15 cellular contexts compared by ENCODE assay signal in the genomic region with DNA sequence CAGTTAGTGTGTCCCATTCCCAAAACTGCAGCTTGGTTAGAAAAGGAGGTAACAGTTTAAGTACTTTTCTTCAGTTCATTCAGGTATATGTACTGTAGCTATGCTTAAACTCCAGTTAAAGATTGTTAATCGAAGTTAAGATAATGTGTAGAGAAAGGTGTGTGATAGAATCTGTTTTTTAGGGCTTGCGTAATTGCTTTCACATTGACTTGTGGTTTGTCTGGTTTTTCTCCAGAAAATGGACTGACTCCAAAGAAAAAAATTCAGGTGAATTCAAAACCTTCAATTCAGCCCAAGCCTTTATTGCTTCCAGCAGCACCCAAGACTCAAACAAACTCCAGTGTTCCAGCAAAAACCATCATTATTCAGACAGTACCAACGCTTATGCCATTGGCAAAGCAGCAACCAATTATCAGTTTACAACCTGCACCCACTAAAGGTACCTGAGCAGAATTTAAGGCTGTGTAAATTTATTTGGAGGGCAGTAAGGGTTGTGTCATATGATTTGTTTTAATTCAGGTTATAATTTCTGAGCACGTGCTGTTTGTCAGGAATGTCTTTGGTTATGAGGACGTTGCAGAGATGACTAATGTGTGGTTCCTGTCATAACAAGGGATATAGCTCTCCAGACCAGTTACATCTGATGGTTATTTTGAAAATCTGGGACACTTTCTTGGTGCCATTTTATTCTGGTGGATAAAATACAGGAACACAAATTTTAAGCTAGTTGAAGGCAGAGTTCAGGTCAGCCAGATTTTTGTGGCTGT. TPM values are rescaled to one million over a fixed set of nuclear protein-coding genes. Genes with fewer than 3 reads are reported as not detected.
DNase-seq lines count a peak whose midpoint lies in the region; ATAC-seq, FAIRE-seq and TF ChIP-seq lines count a peak whose summit lies in the region.
"Had no signal": no experiment of that assay in that cellular context is flagged by ENCODE, and none has a peak within 500 bp of the region (broad histone marks: within the 10 kb centered on the region; RNA-seq: fewer than 3 reads in every experiment).

No MANE protein-coding gene starts in this region.

- no peaks in the 10 kb centered on the region for H4K20me1 ChIP-seq in KMS-11 (ENCODE audit: insufficient read depth)

- POLR2A ChIA-PET in naive thymus-derived CD4-positive, alpha-beta T cell (lab: Charles Lee) = no interaction called here

- H3K27ac ChIP-seq in KMS-11 = peak overlapping the region; percentile 10; the same call in 1 of the 2 replicates
- H3K27ac ChIP-seq in naive thymus-derived CD4-positive, alpha-beta T cell (ENCODE audit: low read depth, low read length) = no peak overlapping the region

- H3K4me1 ChIP-seq in KMS-11 (ENCODE audit: low read depth, poor library complexity, severe bottlenecking) = peaks cover 56% of the 10 kb centered on the region
- no peaks in the 10 kb centered on the region for H3K4me1 ChIP-seq in naive thymus-derived CD4-positive, alpha-beta T cell (ENCODE audit: control insufficient read depth in 2 of 2, insufficient read depth in 2 of 2, low read length in 2 of 2)
- H3K4me1 ChIP-seq: BE2C, transverse colon had no signal

- CTCF ChIA-PET in naive thymus-derived CD4-positive, alpha-beta T cell (lab: Charles Lee) = interaction anchor here (0.6 to 4.1 kb wide), 22 partner anchors 8 to 252 kb away, joined by 3 to 136 read pairs (median 4); a partner anchor contains a TSS

- peaks cover 0 to 26% (median 9%) of the 10 kb centered on the region in 7 donors for H3K4me1 Mint-ChIP-seq in naive thymus-derived CD4-positive, alpha-beta T cell

- H3K9me3 Mint-ChIP-seq in naive thymus-derived CD4-positive, alpha-beta T cell = no peaks in the 10 kb centered on the region
- H3K9me3 Mint-ChIP-seq: activated T-helper 1 cell treated with anti-CD3 and anti-CD28 coated beads, Interleukin-12 subunit alpha, Interleukin-12 subunit beta, Interleukin-2, Interleukin-4 antibody, amounts not matched to agents 30 ng/mL and 10 ng/mL and 1 ng/mL, durations not matched to agents 14 hours and 24 hours and 36 hours; stimulated activated naive B cell treated with anti-CD40 and anti-IgM and Interleukin-4, amounts not matched to agents 10 μg/mL and 1 μg/mL and 100 μg/mL, for 72 hours had no signal

- no peak for ATAC-seq in naive thymus-derived CD4-positive, alpha-beta T cell

- H3K4me3 ChIP-seq in KMS-11 (IDR thresholded peaks at IDR 0.05; ENCODE audit: insufficient read depth, low read depth, low read length) (no peak overlapping the region), cardiac fibroblast (replicated peaks in 1 of 2; ENCODE audit: low read depth in 2 of 2, low read length in 2 of 2) (no peak overlapping the region)
- H3K4me3 ChIP-seq in naive thymus-derived CD4-positive, alpha-beta T cell (ENCODE audit: low read length) = no peak overlapping the region
- H3K4me3 ChIP-seq: transverse colon had no signal

- no peak overlapping the region for H3K9ac ChIP-seq in KMS-11

- peak overlapping the region; percentile 8; the same call in 1 of the 2 replicates for H3K4me2 ChIP-seq in KMS-11

- peaks cover 15 to 53% (median 25%) of the 10 kb centered on the region in 5 donors for H3K36me3 Mint-ChIP-seq in naive thymus-derived CD4-positive, alpha-beta T cell

- no peaks in the 10 kb centered on the region for H3K9me3 ChIP-seq in naive thymus-derived CD4-positive, alpha-beta T cell (ENCODE audit: control insufficient read depth in 2 of 3, low read length in 3 of 3)
- H3K9me3 ChIP-seq: BE2C, transverse colon had no signal

- in situ Hi-C loops in G401 (cut with HindIII; ENCODE audit: low sequenced_read_pairs) = no loop called here

- no peaks in the 10 kb centered on the region for H3K79me2 ChIP-seq in KMS-11 (ENCODE audit: insufficient read depth, low read depth)

- no peak overlapping the region for H3K4me3 Mint-ChIP-seq in naive thymus-derived CD4-positive, alpha-beta T cell
- H3K4me3 Mint-ChIP-seq: activated T-helper 1 cell treated with anti-CD3 and anti-CD28 coated beads, Interleukin-12 subunit alpha, Interleukin-12 subunit beta, Interleukin-2, Interleukin-4 antibody, amounts not matched to agents 30 ng/mL and 10 ng/mL and 1 ng/mL, durations not matched to agents 14 hours and 24 hours and 36 hours; stimulated activated naive B cell treated with anti-CD40 and anti-IgM and Interleukin-4, amounts not matched to agents 10 μg/mL and 1 μg/mL and 100 μg/mL, for 72 hours had no signal

- intact Hi-C loops in naive thymus-derived CD4-positive, alpha-beta T cell (cut with micrococcal nuclease) = loop anchor here (1.0 to 10.0 kb wide), 6 partner anchors 73 to 600 kb away; no protein-coding TSS in a partner anchor

- H3K27ac Mint-ChIP-seq in naive thymus-derived CD4-positive, alpha-beta T cell = peak overlapping the region in 1 of 9 donors; percentile 38
- H3K27ac Mint-ChIP-seq: activated T-helper 1 cell treated with anti-CD3 and anti-CD28 coated beads, Interleukin-12 subunit alpha, Interleukin-12 subunit beta, Interleukin-2, Interleukin-4 antibody, amounts not matched to agents 30 ng/mL and 10 ng/mL and 1 ng/mL, durations not matched to agents 14 hours and 24 hours and 36 hours had no signal

- peaks cover 13% of the 10 kb centered on the region; the same call in 1 of the 2 replicates for H3K36me3 ChIP-seq in KMS-11 (ENCODE audit: insufficient read depth)
- H3K36me3 ChIP-seq in naive thymus-derived CD4-positive, alpha-beta T cell (ENCODE audit: control insufficient read depth in 2 of 3, insufficient read depth in 3 of 3, low read length in 3 of 3) = peaks cover 18 to 63% (median 18%) of the 10 kb centered on the region in 3 experiments

- FAIRE-seq in D721Med (lab: Jason Lieb, UNC) = peak; percentile 80

- no peaks in the 10 kb centered on the region for H3K27me3 ChIP-seq in KMS-11 (ENCODE audit: insufficient read depth, low read depth)
- no peaks in the 10 kb centered on the region for H3K27me3 ChIP-seq in naive thymus-derived CD4-positive, alpha-beta T cell (ENCODE audit: control insufficient read depth in 2 of 2, insufficient read depth in 2 of 2, low read length in 2 of 2)
- H3K27me3 ChIP-seq: BE2C, transverse colon had no signal

- no peak overlapping the region for H2AFZ ChIP-seq in KMS-11 (ENCODE audit: low read depth)

- TF ChIP-seq CTCF in D721Med (IDR thresholded peaks at IDR 0.05; ENCODE audit: insufficient read depth, missing control alignments) = no peak
- no peak for TF ChIP-seq CTCF in KMS-11 (conservative IDR thresholded peaks at IDR 0.05; ENCODE audit: low read depth, low read length)
- TF ChIP-seq CTCF in cardiac fibroblast (IDR thresholded peaks at IDR 0.05; ENCODE audit: low read depth, low read length) = no peak

- DNase-seq in D721Med (ENCODE audit: insufficient read length, low spot score) (no peak), cardiac fibroblast (ENCODE audit: low read depth in 2 of 2) (peak; percentile 13 to 56), lung microvascular endothelial cell (ENCODE audit: low read depth in 2 of 2) (peak; percentile 29 to 46), G401 (ENCODE audit: low spot score) (no peak), NCI-H2081 treated with DMSO at 0.1 percent for 48 hours (lab: John Stamatoyannopoulos, UW) (no peak)
- DNase-seq in naive thymus-derived CD4-positive, alpha-beta T cell = no peak
- DNase-seq in stimulated activated CD4-positive, alpha-beta T cell treated with anti-CD3 and anti-CD28 coated beads, Interleukin-2, amount 100 ng/mL, for 48 hours = no peak
- DNase-seq: activated CD4-positive, alpha-beta T cell treated with anti-CD3 and anti-CD28 coated beads, Interleukin-2, amount 50 U/mL, for 1 hour; BE2C; GOT3; stimulated activated naive B cell treated with anti-CD40 and anti-IgM and Interleukin-4, amounts not matched to agents 10 μg/mL and 1 μg/mL and 100 μg/mL, for 72 hours; T-helper 9 cell; transverse colon had no signal

- H3K27me3 Mint-ChIP-seq in naive thymus-derived CD4-positive, alpha-beta T cell = no peaks in the 10 kb centered on the region
- H3K27me3 Mint-ChIP-seq: stimulated activated naive B cell treated with anti-CD40 and anti-IgM and Interleukin-4, amounts not matched to agents 10 μg/mL and 1 μg/mL and 100 μg/mL, for 72 hours had no signal

RNA-seq across cellular contexts. Expression of a gene that starts 26.0 kb away (rescaled TPM):
- total RNA-seq in lung microvascular endothelial cell = 46.0 and 76.2 TPM in 2 replicates
- 10 to 100 TPM; 22.4 to 27.5 (median 26.9) TPM for total RNA-seq in naive thymus-derived CD4-positive, alpha-beta T cell
- 10 to 100 TPM; 17.9 to 20.3 TPM for polyA plus RNA-seq in naive thymus-derived CD4-positive, alpha-beta T cell
- total RNA-seq in G401 (2014; rRNA removed; shearing (Covaris generic)) = 12.9 and 15.2 TPM in 2 replicates

RNA-seq across cellular contexts. Expression of a gene that starts 42.5 kb away (rescaled TPM):
- total RNA-seq in lung microvascular endothelial cell = 22.6 and 27.9 TPM in 2 replicates
- 10 to 100 TPM; 16.1 to 31.4 (median 24.1) TPM for total RNA-seq in naive thymus-derived CD4-positive, alpha-beta T cell
- 10 to 100 TPM; 74.3 to 75.2 TPM for polyA plus RNA-seq in naive thymus-derived CD4-positive, alpha-beta T cell
- 42.4 and 69.1 TPM in 2 replicates for total RNA-seq in G401 (2014; rRNA removed; shearing (Covaris generic))

Comparison
In these comparisons a context has a peak if more than half of its experiments do, and no peak if none do; other contexts are left out.
1. DNase-seq: peak in cardiac fibroblast (2 of 2) and lung microvascular endothelial cell (2 of 2); none in D721Med (single experiment), naive thymus-derived CD4-positive, alpha-beta T cell (0 of 9), G401 (single experiment), stimulated activated CD4-positive, alpha-beta T cell treated with anti-CD3 and anti-CD28 coated beads, Interleukin-2, amount 100 ng/mL, for 48 hours (0 of 2) and NCI-H2081 treated with DMSO at 0.1 percent for 48 hours (single experiment).